8 cellular contexts compared by ENCODE assay signal in the genomic region with DNA sequence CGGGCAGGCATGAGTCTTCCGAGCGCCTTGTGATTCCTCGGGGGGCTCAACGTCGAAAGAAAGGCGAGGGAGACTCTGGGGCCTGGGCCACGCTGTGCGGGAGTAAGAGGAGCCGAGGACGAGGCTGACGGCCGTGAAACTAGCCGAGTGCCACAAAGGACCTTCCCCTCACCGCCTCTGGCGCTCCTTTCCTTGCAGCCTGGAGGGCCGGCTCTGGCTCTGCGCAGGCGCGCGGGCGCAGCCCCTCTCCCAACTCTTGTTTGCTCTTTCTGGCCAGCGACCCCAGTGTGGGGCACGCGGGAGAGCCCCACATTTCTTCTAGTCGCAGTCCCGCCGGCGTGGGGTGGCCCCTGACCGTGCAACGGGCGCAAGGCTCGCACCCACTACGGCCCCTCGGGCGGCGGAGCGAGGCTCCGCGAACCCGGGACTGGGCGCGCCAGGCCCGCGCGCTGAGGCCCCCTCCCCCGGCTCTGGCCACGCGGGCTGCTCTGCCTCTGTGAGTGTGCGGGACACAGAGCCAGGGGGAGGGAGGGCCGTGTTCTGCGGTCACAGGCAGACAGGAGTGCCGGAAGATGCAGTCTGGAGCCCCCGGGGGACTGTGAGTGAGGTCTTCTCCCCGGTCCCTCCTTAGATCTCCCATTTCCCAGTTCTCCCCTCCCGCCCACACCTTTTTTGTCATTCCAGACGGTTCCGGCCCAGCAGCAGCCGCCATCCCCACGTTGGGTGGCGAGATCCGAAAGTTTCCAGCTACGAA. TPM values are rescaled to one million over a fixed set of nuclear protein-coding genes. Genes with fewer than 3 reads are reported as not detected.
DNase-seq lines count a peak whose midpoint lies in the region; ATAC-seq and TF ChIP-seq lines count a peak whose summit lies in the region.

No MANE protein-coding gene starts in this region.

- ATAC-seq in left lobe of liver (peak; percentile 35), GM18502 (IDR thresholded peaks at IDR 0.05; ENCODE audit: poor library complexity, unreplicated experiment) (no peak)

- peak overlapping the region; percentile 99 for H3K27ac ChIP-seq in colonic mucosa

- no peaks in the 10 kb centered on the region for H3K9me3 ChIP-seq in colonic mucosa

- H3K4me1 ChIP-seq in colonic mucosa, result peaks cover 6% of the 10 kb centered on the region

- no peaks in the 10 kb centered on the region for H3K27me3 ChIP-seq in colonic mucosa

- DNase-seq in NCI-H1436 (lab: John Stamatoyannopoulos, UW) (peak; percentile 49), NCI-H1436 treated with DMSO at 0.1 percent for 48 hours (lab: John Stamatoyannopoulos, UW) (no peak), NCI-H345 treated with DMSO at 0.1 percent for 48 hours (lab: John Stamatoyannopoulos, UW; ENCODE audit: unreplicated experiment) (peak; percentile 22), colonic mucosa (peak; percentile 74), left lobe of liver (ENCODE audit: low spot score) (peak; percentile 77)
- DNase-seq in activated CD4-positive, alpha-beta T cell treated with anti-CD3 and anti-CD28 coated beads for 4 hours, result peak; percentile 42 to 57
- DNase-seq in stimulated activated CD4-positive, alpha-beta T cell treated with anti-CD3 and anti-CD28 coated beads, Interleukin-2, amount 100 ng/mL, for 24 hours, result peak; percentile 67 to 69

- intact Hi-C loops in colonic mucosa (cut with DNase I), result loop anchor here (5.0 kb wide), 1 partner anchor 160 kb away; a partner anchor contains a TSS

- H3K9ac ChIP-seq in colonic mucosa (ENCODE audit: low read depth in 2 of 2, low read length in 2 of 2), result peak overlapping the region; percentile 100

- no peaks in the 10 kb centered on the region for H3K36me3 ChIP-seq in colonic mucosa

- peak overlapping the region; percentile 89 for H3K4me3 ChIP-seq in colonic mucosa

- TF ChIP-seq CTCF in colonic mucosa (IDR thresholded peaks at IDR 0.05), result no peak

RNA-seq across cellular contexts. Expression of a gene that starts 1.0 kb away (rescaled TPM):
- total RNA-seq in colonic mucosa (10 to 100 TPM; 63.2 to 66.1 TPM), left lobe of liver (40.1 TPM)

RNA-seq across cellular contexts. Expression of a gene that starts 20.9 kb away (rescaled TPM):
- total RNA-seq in colonic mucosa (10 to 100 TPM; 39.5 to 55.0 TPM), left lobe of liver (14.6 TPM)

RNA-seq across cellular contexts. Expression of a gene that starts 21.3 kb away (rescaled TPM):
- total RNA-seq in colonic mucosa (100 to 1,000 TPM; 254 to 268 TPM), left lobe of liver (71.8 TPM)
